ENCODE assay signal across 1 cellular context in the genomic region with DNA sequence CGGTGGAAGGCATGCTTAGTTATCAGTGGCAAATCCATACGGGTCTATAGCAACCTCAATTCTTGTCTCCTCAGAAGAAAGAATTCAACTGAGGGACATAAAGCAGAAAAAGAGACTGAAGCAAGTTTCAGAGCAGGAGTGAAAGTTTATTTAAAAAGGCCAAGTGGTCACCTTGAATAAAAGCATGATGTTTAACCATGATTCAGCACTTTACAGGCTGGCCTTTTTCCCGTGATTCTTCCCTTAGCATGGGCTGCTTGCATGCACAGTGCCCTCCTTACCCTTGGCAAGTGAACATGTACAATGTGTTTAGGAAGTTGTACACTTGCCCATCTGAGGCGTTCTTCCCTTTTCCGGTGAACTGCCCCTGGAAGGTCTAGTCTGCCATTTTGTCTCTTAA.
TF ChIP-seq lines count a peak whose summit lies in the region.

No MANE protein-coding gene starts in this region.

TF ChIP-seq in endothelial cell of umbilical vein, 7 proteins besides CTCF, POLR2A, EP300 and RAD21:
- TF ChIP-seq, protein P1, sequence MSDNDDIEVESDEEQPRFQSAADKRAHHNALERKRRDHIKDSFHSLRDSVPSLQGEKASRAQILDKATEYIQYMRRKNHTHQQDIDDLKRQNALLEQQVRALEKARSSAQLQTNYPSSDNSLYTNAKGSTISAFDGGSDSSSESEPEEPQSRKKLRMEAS (IDR thresholded peaks at IDR 0.05; ENCODE audit: insufficient read depth, insufficient read length), result no peak
- TF ChIP-seq GATA2 (IDR thresholded peaks at IDR 0.05; ENCODE audit: insufficient read depth, insufficient read length, low read depth, low read length) (no peak), POLR2AphosphoS5 (IDR thresholded peaks at IDR 0.05; ENCODE audit: insufficient read depth, low read depth, low read length) (no peak), JUN (IDR thresholded peaks at IDR 0.05; ENCODE audit: borderline replicate concordance, insufficient read depth, insufficient read length, low read depth) (no peak), EZH2 (IDR thresholded peaks at IDR 0.05; ENCODE audit: borderline replicate concordance, low read depth, low read length, severe bottlenecking) (no peak), MYC (IDR thresholded peaks at IDR 0.05; ENCODE audit: low read depth, low read length) (no peak), FOS (IDR thresholded peaks at IDR 0.05; ENCODE audit: borderline replicate concordance, insufficient read depth, low read length) (no peak)
